10 cellular contexts compared by ENCODE assay signal in the genomic region with DNA sequence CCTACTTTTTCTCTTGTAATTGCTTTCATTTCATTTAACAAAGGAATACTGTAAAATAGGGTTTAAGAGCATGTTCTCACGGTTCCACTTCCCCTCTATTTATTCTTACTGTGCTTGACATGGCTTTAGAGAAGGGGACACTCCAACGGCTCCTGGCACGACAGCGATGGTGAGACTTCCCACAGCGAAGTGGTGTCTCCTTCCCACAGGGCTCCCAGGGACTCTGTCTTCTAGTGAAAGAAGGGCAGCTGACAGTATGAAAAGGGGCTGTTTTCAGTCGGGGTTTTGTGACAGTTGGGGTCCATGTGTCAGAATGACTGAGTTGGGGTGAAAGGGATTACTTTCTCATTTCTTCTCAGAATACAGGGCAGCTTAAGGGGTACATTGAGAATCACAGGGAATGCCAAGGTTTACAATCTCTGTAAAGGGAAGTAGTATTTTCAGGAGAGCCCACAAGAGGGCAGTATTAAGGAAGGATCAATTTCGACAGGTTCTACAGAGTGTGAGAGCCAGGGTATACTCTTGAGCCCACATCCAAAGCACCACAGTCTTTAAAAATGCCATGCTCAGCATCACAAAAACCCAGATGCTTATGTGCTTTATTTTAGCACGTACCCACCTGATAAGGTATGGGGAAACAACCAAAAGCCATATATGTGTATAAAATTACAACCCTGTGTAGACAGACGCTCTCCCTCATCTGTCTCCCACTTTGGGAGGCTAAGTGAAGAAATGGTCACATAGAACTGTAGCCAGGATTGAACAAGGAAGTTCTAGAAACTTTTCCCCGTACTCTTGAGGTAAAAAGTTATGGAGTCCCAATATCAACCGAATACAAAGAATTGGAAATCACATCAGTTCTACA. TPM values are rescaled to one million over a fixed set of nuclear protein-coding genes. Genes with fewer than 3 reads are reported as not detected.
DNase-seq lines count a peak whose midpoint lies in the region; ATAC-seq and TF ChIP-seq lines count a peak whose summit lies in the region.
"Had no signal": no experiment of that assay in that cellular context is flagged by ENCODE, and none has a peak within 500 bp of the region (broad histone marks: within the 10 kb centered on the region; RNA-seq: fewer than 3 reads in every experiment).

No MANE protein-coding gene starts in this region.

- no peaks in the 10 kb centered on the region for H3K36me3 ChIP-seq in left lung
- H3K36me3 ChIP-seq: SJSA1 had no signal

- H3K4me1 ChIP-seq in left lung = no peaks in the 10 kb centered on the region

- ATAC-seq in left lung = peak; percentile 86
- ATAC-seq in HG03565 (IDR thresholded peaks at IDR 0.05; ENCODE audit: unreplicated experiment) = no peak
- ATAC-seq in HG03342 (IDR thresholded peaks at IDR 0.05; ENCODE audit: unreplicated experiment) = no peak

- in situ Hi-C loops in G401 (cut with HindIII; ENCODE audit: low sequenced_read_pairs) = no loop called here

- intact Hi-C loops in left lung (cut with DNase I) = no loop called here

- TF ChIP-seq CTCF in WI38 (IDR thresholded peaks at IDR 0.05; ENCODE audit: low read depth, low read length) = 0 out of 2 replicates have a peak, but pooled peaks have one; percentile 15
- TF ChIP-seq CTCF in left lung (IDR thresholded peaks at IDR 0.05) = peak; percentile 36 to 48

- H3K27me3 ChIP-seq in left lung = peaks cover 8 to 13% of the 10 kb centered on the region in 2 donors
- H3K27me3 ChIP-seq: SJSA1 had no signal

- no peak overlapping the region for H3K27ac ChIP-seq in left lung
- H3K27ac ChIP-seq: SJSA1 had no signal

- H3K4me3 ChIP-seq in WI38 (ENCODE audit: low read depth, low read length) (no peak overlapping the region), left lung (no peak overlapping the region)
- H3K4me3 ChIP-seq: SJSA1 had no signal

- DNase-seq in G401 (ENCODE audit: low spot score) (peak; percentile 49), LoVo (ENCODE audit: low spot score) (peak; percentile 61), left lung (no peak), HPDE6-E6E7 (ENCODE audit: extremely low spot score) (no peak)
- DNase-seq in activated effector memory CD4-positive, alpha-beta T cell treated with Interleukin-2 at 50 U/mL for 16 hours = no peak
- DNase-seq: left cardiac atrium had no signal

- H3K9me3 ChIP-seq in left lung = no peaks in the 10 kb centered on the region
- H3K9me3 ChIP-seq: SJSA1 had no signal

RNA-seq across cellular contexts. Expression of a gene that starts 31.3 kb away (rescaled TPM):
- not detected in 2 replicates for total RNA-seq in G401 (2014; rRNA removed; shearing (Covaris generic))
- total RNA-seq in left lung = 10 to 100 TPM; 10.1 to 12.6 TPM

Comparison
In these comparisons a context has a peak if more than half of its experiments do, and no peak if none do; other contexts are left out.
1. DNase-seq: peak in G401 (single experiment) and LoVo (single experiment); none in left lung (0 of 2), activated effector memory CD4-positive, alpha-beta T cell treated with Interleukin-2 at 50 U/mL for 16 hours (single experiment) and HPDE6-E6E7 (single experiment).
2. RNA of a gene that starts 31.3 kb away (total RNA-seq): 10.1 to 12.6 TPM in left lung; not detected in G401; every median in the first group is over 10 times any median in the second.